In genomic region chr10:71161429-71161828, GRCh38 we compare ENCODE assay signal across 17 cellular contexts. TPM values are rescaled to one million over a fixed set of nuclear protein-coding genes. Genes with fewer than 3 reads are reported as not detected.
DNase-seq lines count a peak whose midpoint lies in the region; ATAC-seq lines count a peak whose summit lies in the region.
"Had no signal": no experiment of that assay in that cellular context is flagged by ENCODE, and none has a peak within 500 bp of the region (broad histone marks: within the 10 kb centered on the region; RNA-seq: fewer than 3 reads in every experiment).

No MANE protein-coding gene starts in this region.

- no peaks in the 10 kb centered on the region for H3K36me3 Mint-ChIP-seq in stimulated activated effector memory CD8-positive, alpha-beta T cell treated with anti-CD3 and anti-CD28 coated beads, Interleukin-12 subunit alpha, Interleukin-12 subunit beta, amount 100 ng/mL, for 72 hours
- H3K36me3 Mint-ChIP-seq: activated naive CD4-positive, alpha-beta T cell treated with anti-CD3 and anti-CD28 coated beads, Interleukin-2, amount 50 U/mL, for 24 hours; type B pancreatic cell had no signal

- H3K27ac Mint-ChIP-seq in stimulated activated effector memory CD8-positive, alpha-beta T cell treated with anti-CD3 and anti-CD28 coated beads, Interleukin-12 subunit alpha, Interleukin-12 subunit beta, amount 100 ng/mL, for 72 hours: no peak overlapping the region
- H3K27ac Mint-ChIP-seq: activated naive CD4-positive, alpha-beta T cell treated with anti-CD3 and anti-CD28 coated beads, Interleukin-2, amount 50 U/mL, for 24 hours; nephron; type B pancreatic cell had no signal

- DNase-seq in NCI-H510A treated with DMSO at 0.1 percent for 48 hours (lab: John Stamatoyannopoulos, UW) (peak; percentile 23), NCI-H510A (lab: John Stamatoyannopoulos, UW) (no peak), NOMO-1 (lab: John Stamatoyannopoulos, UW; ENCODE audit: unreplicated experiment in 2 of 2) (peak; percentile 21 to 46), dermis blood vessel endothelial cell (peak; percentile 20), occipital lobe (lab: John Stamatoyannopoulos, UW) (no peak)
- no peak for DNase-seq in stimulated activated effector memory CD8-positive, alpha-beta T cell treated with anti-CD3 and anti-CD28 coated beads, Interleukin-12 subunit alpha, Interleukin-12 subunit beta, amount 100 ng/mL, for 72 hours (ENCODE audit: low spot score in 2 of 2)
- DNase-seq: activated CD4-positive, alpha-beta T cell treated with anti-CD3 and anti-CD28 coated beads, Interleukin-2, amount 50 U/mL, for 4 hours; cortex of kidney; EL; foreskin melanocyte; left cardiac atrium; NCI-H1092 treated with DMSO at 0.1 percent for 48 hours had no signal

- H3K4me3 Mint-ChIP-seq in stimulated activated effector memory CD8-positive, alpha-beta T cell treated with anti-CD3 and anti-CD28 coated beads, Interleukin-12 subunit alpha, Interleukin-12 subunit beta, amount 100 ng/mL, for 72 hours: no peak overlapping the region
- H3K4me3 Mint-ChIP-seq: activated naive CD4-positive, alpha-beta T cell treated with anti-CD3 and anti-CD28 coated beads, Interleukin-2, amount 50 U/mL, for 24 hours; nephron; type B pancreatic cell had no signal

- H3K9me3 Mint-ChIP-seq in stimulated activated effector memory CD8-positive, alpha-beta T cell treated with anti-CD3 and anti-CD28 coated beads, Interleukin-12 subunit alpha, Interleukin-12 subunit beta, amount 100 ng/mL, for 72 hours: no peaks in the 10 kb centered on the region
- H3K9me3 Mint-ChIP-seq: activated naive CD4-positive, alpha-beta T cell treated with anti-CD3 and anti-CD28 coated beads, Interleukin-2, amount 50 U/mL, for 24 hours; type B pancreatic cell had no signal

- H3K4me1 Mint-ChIP-seq in stimulated activated effector memory CD8-positive, alpha-beta T cell treated with anti-CD3 and anti-CD28 coated beads, Interleukin-12 subunit alpha, Interleukin-12 subunit beta, amount 100 ng/mL, for 72 hours: peaks cover 9% of the 10 kb centered on the region
- H3K4me1 Mint-ChIP-seq: activated naive CD4-positive, alpha-beta T cell treated with anti-CD3 and anti-CD28 coated beads, Interleukin-2, amount 50 U/mL, for 24 hours had no signal

- ATAC-seq in stimulated activated effector memory CD8-positive, alpha-beta T cell treated with anti-CD3 and anti-CD28 coated beads, Interleukin-12 subunit alpha, Interleukin-12 subunit beta, amount 100 ng/mL, for 72 hours: peak; percentile 55
- no peak for ATAC-seq in HG03521 (IDR thresholded peaks at IDR 0.05; ENCODE audit: unreplicated experiment)
- no peak for ATAC-seq in HG03565 (IDR thresholded peaks at IDR 0.05; ENCODE audit: unreplicated experiment)
- ATAC-seq: left cardiac atrium had no signal

RNA-seq across cellular contexts. Expression of gene UNC5B, which starts 50.9 kb away (rescaled TPM):
- 12.1 and 15.1 TPM in 2 replicates for total RNA-seq in dermis blood vessel endothelial cell
- 3.9 TPM for total RNA-seq in occipital lobe

Comparison
In these comparisons a context has a peak if more than half of its experiments do, and no peak if none do; other contexts are left out.
1. DNase-seq: peak in NCI-H510A treated with DMSO at 0.1 percent for 48 hours (single experiment), NOMO-1 (2 of 2) and dermis blood vessel endothelial cell (single experiment); none in NCI-H510A (single experiment), stimulated activated effector memory CD8-positive, alpha-beta T cell treated with anti-CD3 and anti-CD28 coated beads, Interleukin-12 subunit alpha, Interleukin-12 subunit beta, amount 100 ng/mL, for 72 hours (0 of 2) and occipital lobe (single experiment).